ENCODE assay signal across 26 cellular contexts in genomic region chr7:23960361-23960760, GRCh38.
"Had no signal": no experiment of that assay in that cellular context is flagged by ENCODE, and none has a peak within 500 bp of the region (broad histone marks: within the 10 kb centered on the region; RNA-seq: fewer than 3 reads in every experiment).

No MANE protein-coding gene starts in this region.

- H3K27ac Mint-ChIP-seq: IgD-negative memory B cell, T-cell had no signal

- H3K9me3 ChIP-seq: SJSA1, SK-N-SH had no signal

- H3K27me3 ChIP-seq: SJSA1 had no signal

- H3K4me3 Mint-ChIP-seq: IgD-negative memory B cell, T-cell had no signal

- H3K4me2 ChIP-seq: KMS-11, SK-N-SH had no signal

- H3K4me1 Mint-ChIP-seq: IgD-negative memory B cell, T-cell had no signal

- DNase-seq: Kasumi-1, MV-4-11, NCI-H1048, NCI-H1105, NCI-H1417 treated with DMSO at 0.1 percent for 48 hours, NCI-H187, NCI-H2029, NCI-H2081 treated with DMSO at 0.1 percent for 48 hours, NCI-H2171, NCI-H226, NCI-H446, NCI-H510A, NCI-H524 treated with DMSO at 0.1 percent for 48 hours, NCI-H69, NCI-H774, Right ventricle myocardium superior, RPMI8226, SIG-M5, SK-N-SH, SW 1271, T-cell had no signal

- H3K4me3 ChIP-seq: K562, SJSA1 had no signal

- H3K36me3 ChIP-seq: SJSA1 had no signal

- H3K36me3 Mint-ChIP-seq: IgD-negative memory B cell, T-cell had no signal

- H3K27ac ChIP-seq: HL-60, KMS-11, SJSA1 had no signal

- H3K9ac ChIP-seq: KMS-11, SK-N-SH had no signal
